In genomic region chr4:78660559-78660958, GRCh38 we compare ENCODE assay signal across 18 cellular contexts.
"Had no signal": no experiment of that assay in that cellular context is flagged by ENCODE, and none has a peak within 500 bp of the region (broad histone marks: within the 10 kb centered on the region; RNA-seq: fewer than 3 reads in every experiment).

No MANE protein-coding gene starts in this region.

- H3K4me3 ChIP-seq: coronary artery, hepatocyte, right atrium auricular region had no signal

- H3K79me2 ChIP-seq: hepatocyte had no signal

- ATAC-seq: left ventricle myocardium superior; naive thymus-derived CD4-positive, alpha-beta T cell had no signal

- H3K36me3 ChIP-seq: right atrium auricular region had no signal

- H3K27me3 ChIP-seq: hepatocyte, right atrium auricular region had no signal

- FAIRE-seq: endothelial cell of umbilical vein, small intestine, urothelium cell line had no signal

- H2AFZ ChIP-seq: hepatocyte had no signal

- DNase-seq: effector CD4-positive, alpha-beta T cell; endodermal cell; erythroblast; foreskin melanocyte; head of caudate nucleus; left colon; left ventricle myocardium superior; mesendoderm; naive thymus-derived CD4-positive, alpha-beta T cell; nephron progenitor cell; small intestine; stimulated activated CD4-positive, alpha-beta T cell treated with anti-CD3 and anti-CD28 coated beads, Interleukin-12 subunit alpha, Interleukin-12 subunit beta, amount 100 ng/mL, for 4 hours; stimulated activated naive CD4-positive, alpha-beta T cell had no signal

- H3K9me3 ChIP-seq: right atrium auricular region had no signal
